9 cellular contexts compared by ENCODE assay signal in genomic region chr6:71478834-71479541, GRCh38.
DNase-seq lines count a peak whose midpoint lies in the region; ATAC-seq, FAIRE-seq and TF ChIP-seq lines count a peak whose summit lies in the region.
"Had no signal": no experiment of that assay in that cellular context is flagged by ENCODE, and none has a peak within 500 bp of the region (broad histone marks: within the 10 kb centered on the region; RNA-seq: fewer than 3 reads in every experiment).

No MANE protein-coding gene starts in this region.

- no peak overlapping the region for H2BK20ac ChIP-seq in H1 (ENCODE audit: low read length)

- no peak overlapping the region for H3K23ac ChIP-seq in H1 (ENCODE audit: insufficient read length)
- H3K23ac ChIP-seq in mesendoderm (ENCODE audit: low read length): no peak overlapping the region

- H3K56ac ChIP-seq in H1 (replicated peaks; ENCODE audit: insufficient read length, low read depth, low read length) (no peak overlapping the region), mesendoderm (ENCODE audit: low read length) (no peak overlapping the region)

- H3K4me2 ChIP-seq in H1 (ENCODE audit: insufficient read depth in 1 of 2, low read depth in 2 of 2, low read length in 2 of 2) (0 out of 4 replicates have a peak overlapping the region, but pooled peaks of 1 of the 2 experiments have one; percentile 4), mesendoderm (ENCODE audit: low read length) (no peak overlapping the region)

- H3K79me2 ChIP-seq in ACC112 (ENCODE audit: control insufficient read depth, insufficient read depth, low read length, unreplicated experiment) (no peaks in the 10 kb centered on the region), H1 (ENCODE audit: control insufficient read depth in 1 of 2, insufficient read depth in 2 of 2, low read length in 2 of 2) (no peaks in the 10 kb centered on the region), mesendoderm (ENCODE audit: control insufficient read depth, insufficient read depth, low read length) (no peaks in the 10 kb centered on the region)

- CTCF ChIA-PET in H1 (lab: Charles Lee; ENCODE audit: partially characterized antibody): interaction anchor here (0.6 kb wide), 1 partner anchor 62 kb away, joined by 3 read pairs; no protein-coding TSS in a partner anchor
- CTCF ChIA-PET in CD8-positive, alpha-beta memory T cell (lab: Charles Lee): no interaction called here

- no peak for ATAC-seq in HG03432 (IDR thresholded peaks at IDR 0.05; ENCODE audit: unreplicated experiment)

- no peak overlapping the region for H3K14ac ChIP-seq in H1 (ENCODE audit: insufficient read length)

- H2BK120ac ChIP-seq in H1 (replicated peaks; ENCODE audit: low read depth, low read length) (no peak overlapping the region), mesendoderm (ENCODE audit: low read depth, low read length) (no peak overlapping the region)

- H2AFZ ChIP-seq in ACC112 (ENCODE audit: low read length, unreplicated experiment): peak overlapping the region; percentile 37
- peak overlapping the region; percentile 60 for H2AFZ ChIP-seq in H1 (ENCODE audit: low read length)

- H4K20me1 ChIP-seq in H1 (replicated peaks in 1 of 2; ENCODE audit: control insufficient read depth in 1 of 2, insufficient read depth in 2 of 2, low read length in 2 of 2): no peaks in the 10 kb centered on the region

- 74% methylated on average over 2 of the region's 2 CpGs; no CpG with 5 or more reads in 1 of the 2 experiments for WGBS in H1 (ENCODE audit: extremely low coverage in 1 of 2, insufficient coverage in 1 of 2, insufficient read length in 1 of 2, insufficient replicate concordance in 2 of 2, low coverage in 1 of 2, low lambda C conversion rate in 2 of 2, missing lambda C conversion rate in 1 of 2), 2 experiments
- no CpG with 5 or more reads among the region's 2 CpGs for WGBS in mesendoderm (ENCODE audit: extremely low coverage, insufficient coverage, low lambda C conversion rate)

- H3K4me3 ChIP-seq in ACC112 (ENCODE audit: low read depth, low read length): peak overlapping the region; percentile 49
- H3K4me3 ChIP-seq in H1 (ENCODE audit: extremely low read depth in 1 of 4, insufficient read depth in 2 of 4, low read depth in 3 of 4, low read length in 4 of 4): no peak overlapping the region
- no peak overlapping the region for H3K4me3 ChIP-seq in mesendoderm (ENCODE audit: low read length)
- H3K4me3 ChIP-seq in MG63: no peak overlapping the region
- no peak overlapping the region for H3K4me3 ChIP-seq in CD8-positive, alpha-beta memory T cell (ENCODE audit: low read length)

- no peak for TF ChIP-seq EP300 in H1 (IDR thresholded peaks at IDR 0.05; ENCODE audit: borderline replicate concordance in 1 of 2, low read depth in 2 of 2, low read length in 2 of 2)

- H3K27me3 ChIP-seq in ACC112 (ENCODE audit: insufficient read depth, low read length): no peaks in the 10 kb centered on the region
- H3K27me3 ChIP-seq in H1 (replicated peaks in 1 of 4; ENCODE audit: control insufficient read depth in 3 of 4, extremely low read depth in 1 of 4, insufficient read depth in 3 of 4, low read length in 3 of 4): no peaks in the 10 kb centered on the region
- no peaks in the 10 kb centered on the region for H3K27me3 ChIP-seq in mesendoderm (ENCODE audit: insufficient read depth, low read length, poor library complexity)
- H3K27me3 ChIP-seq in MG63: no peaks in the 10 kb centered on the region
- no peaks in the 10 kb centered on the region for H3K27me3 ChIP-seq in CD8-positive, alpha-beta memory T cell (ENCODE audit: insufficient read depth, low read length, poor library complexity, severe bottlenecking)

- no peak overlapping the region; the same call in 1 of the 2 replicates for H2BK12ac ChIP-seq in H1 (ENCODE audit: low read depth, low read length)

- H3K9me3 ChIP-seq in H1 (ENCODE audit: insufficient read depth in 2 of 2, low read depth in 1 of 2, low read length in 1 of 2): no peaks in the 10 kb centered on the region
- no peaks in the 10 kb centered on the region for H3K9me3 ChIP-seq in MG63
- no peaks in the 10 kb centered on the region for H3K9me3 ChIP-seq in CD8-positive, alpha-beta memory T cell (ENCODE audit: low read length)

- H2AK5ac ChIP-seq in H1 (ENCODE audit: low read depth, low read length): no peak overlapping the region
- H2AK5ac ChIP-seq in mesendoderm (ENCODE audit: low read length): no peak overlapping the region

- H3K4me1 ChIP-seq in ACC112 (ENCODE audit: control insufficient read depth, insufficient read depth, low read length, unreplicated experiment) (peaks cover 81% of the 10 kb centered on the region), H1 (replicated peaks in 1 of 4; ENCODE audit: control insufficient read depth in 3 of 4, insufficient read depth in 4 of 4, low read length in 3 of 4) (peaks cover 0 to 4% (median 0%) of the 10 kb centered on the region in 4 experiments; a peak in 1 of 7 replicates), mesendoderm (ENCODE audit: control insufficient read depth, low read depth, low read length) (no peaks in the 10 kb centered on the region)
- no peaks in the 10 kb centered on the region for H3K4me1 ChIP-seq in CD8-positive, alpha-beta memory T cell (ENCODE audit: insufficient read depth, low read length)

- H3K4me3 Mint-ChIP-seq in CD8-positive, alpha-beta memory T cell: no peak overlapping the region

- no peak for TF ChIP-seq CTCF in H1 (IDR thresholded peaks at IDR 0.05; ENCODE audit: control extremely low read depth in 1 of 3, insufficient read depth in 1 of 3, low read depth in 1 of 3, low read length in 3 of 3)

- no peak for TF ChIP-seq POLR2A in H1 (IDR thresholded peaks at IDR 0.05; ENCODE audit: control extremely low read depth in 1 of 2, low read depth in 2 of 2, low read length in 2 of 2)

- POLR2A ChIA-PET in H1 (lab: Charles Lee; ENCODE audit: partially characterized antibody): no interaction called here
- POLR2A ChIA-PET in CD8-positive, alpha-beta memory T cell (lab: Charles Lee): no interaction called here

- H3K23me2 ChIP-seq in H1 (ENCODE audit: low read depth, low read length): no peaks in the 10 kb centered on the region

- H3K79me1 ChIP-seq in H1 (ENCODE audit: low read depth, low read length) (no peaks in the 10 kb centered on the region), mesendoderm (ENCODE audit: low read length) (no peaks in the 10 kb centered on the region)

- no peak for TF ChIP-seq RAD21 in H1 (IDR thresholded peaks at IDR 0.05 in 1 of 2, conservative IDR thresholded peaks at IDR 0.05 in 1 of 2; ENCODE audit: low read depth in 2 of 2, low read length in 2 of 2)

- H3K18ac ChIP-seq in H1 (ENCODE audit: extremely low read depth, low read length) (no peak overlapping the region), mesendoderm (ENCODE audit: low read length) (no peak overlapping the region)

- peaks cover 0 to under 1% of the 10 kb centered on the region in 2 donors for H3K27me3 Mint-ChIP-seq in CD8-positive, alpha-beta memory T cell

- H4K8ac ChIP-seq in H1 (ENCODE audit: extremely low read depth, insufficient read depth, low read length): no peak overlapping the region
- H4K8ac ChIP-seq in mesendoderm (ENCODE audit: low read depth, low read length): no peak overlapping the region

- H3K4ac ChIP-seq in H1 (replicated peaks; ENCODE audit: insufficient read length, low read depth, low read length) (no peak overlapping the region), mesendoderm (ENCODE audit: low read depth, low read length) (no peak overlapping the region)

- H3K9ac ChIP-seq in H1 (replicated peaks in 1 of 4; ENCODE audit: extremely low read depth in 1 of 4, low read depth in 3 of 4, low read length in 3 of 4) (no peak overlapping the region), mesendoderm (ENCODE audit: low read length) (no peak overlapping the region)

- H3K36me3 Mint-ChIP-seq in CD8-positive, alpha-beta memory T cell: no peaks in the 10 kb centered on the region

- no peak overlapping the region for H4K91ac ChIP-seq in H1 (replicated peaks; ENCODE audit: insufficient read length, low read length)

- no peaks in the 10 kb centered on the region for H3K4me1 Mint-ChIP-seq in CD8-positive, alpha-beta memory T cell

- no peak overlapping the region for H3K27ac Mint-ChIP-seq in CD8-positive, alpha-beta memory T cell

- DNase-seq in MV-4-11 (lab: John Stamatoyannopoulos, UW): peak; percentile 6
- DNase-seq in H1 (ENCODE audit: low read depth in 1 of 2, low spot score in 2 of 2): no peak
- DNase-seq in mesendoderm: peak; percentile 91
- no peak for DNase-seq in hippocampal formation (lab: John Stamatoyannopoulos, UW)
- no peak for DNase-seq in MG63
- no peak for DNase-seq in CD8-positive, alpha-beta memory T cell
- DNase-seq: midbrain had no signal

- H3K9me3 Mint-ChIP-seq in CD8-positive, alpha-beta memory T cell: peaks cover 0 to 2% (median 0%) of the 10 kb centered on the region in 5 donors

- H4K5ac ChIP-seq in H1 (ENCODE audit: insufficient read length, low read depth, low read length) (peak overlapping the region; percentile 44), mesendoderm (ENCODE audit: low read length) (no peak overlapping the region)

- H2BK15ac ChIP-seq in H1 (ENCODE audit: low read length) (no peak overlapping the region), mesendoderm (replicated peaks; ENCODE audit: low read depth) (no peak overlapping the region)

- peak; percentile 71 for FAIRE-seq in H1 (lab: Jason Lieb, UNC)

- H3K36me3 ChIP-seq in ACC112 (ENCODE audit: insufficient read depth, low read length): no peaks in the 10 kb centered on the region
- H3K36me3 ChIP-seq in H1 (ENCODE audit: control insufficient read depth in 2 of 4, insufficient read depth in 4 of 4, low read length in 3 of 4): no peaks in the 10 kb centered on the region
- H3K36me3 ChIP-seq in mesendoderm (ENCODE audit: control insufficient read depth, insufficient read depth, low read length): no peaks in the 10 kb centered on the region
- no peaks in the 10 kb centered on the region for H3K36me3 ChIP-seq in MG63
- H3K36me3 ChIP-seq in CD8-positive, alpha-beta memory T cell (ENCODE audit: insufficient read depth, low read length): no peaks in the 10 kb centered on the region

- H2BK5ac ChIP-seq in H1 (ENCODE audit: low read depth, low read length) (no peak overlapping the region; the same call in 1 of the 2 replicates), mesendoderm (ENCODE audit: low read length) (no peak overlapping the region)

- H3K27ac ChIP-seq in ACC112 (ENCODE audit: low read depth, low read length) (peak overlapping the region; percentile 98), H1 (ENCODE audit: low read depth, low read length) (no peak overlapping the region), mesendoderm (ENCODE audit: low read depth, low read length) (peak overlapping the region; percentile 7)
- no peak overlapping the region for H3K27ac ChIP-seq in CD8-positive, alpha-beta memory T cell (ENCODE audit: low read depth, low read length)

TF ChIP-seq in H1, 55 proteins besides CTCF, POLR2A, EP300 and RAD21:
- TF ChIP-seq RFX5 (IDR thresholded peaks at IDR 0.05; ENCODE audit: borderline replicate concordance, low read depth, low read length) (no peak), JUND (IDR thresholded peaks at IDR 0.05; ENCODE audit: low read length) (peak; percentile 85; the same call in 1 of the 2 replicates), TEAD4 (IDR thresholded peaks at IDR 0.05; ENCODE audit: low read depth, low read length) (0 out of 2 replicates have a peak, but pooled peaks have one; percentile 44)
TF ChIP-seq in H1: peak in this region for 2.

Comparison
In these comparisons a context has a peak if more than half of its experiments do, and no peak if none do; other contexts are left out.
1. H3K27ac ChIP-seq: peak in ACC112 (single experiment) and mesendoderm (single experiment); none in H1 (single experiment) and CD8-positive, alpha-beta memory T cell (single experiment).
2. DNase-seq: peak in MV-4-11 (single experiment) and mesendoderm (single experiment); none in H1 (0 of 2), hippocampal formation (0 of 2), MG63 (single experiment) and CD8-positive, alpha-beta memory T cell (0 of 5).